1 cellular context compared by ENCODE assay signal in the genomic region with DNA sequence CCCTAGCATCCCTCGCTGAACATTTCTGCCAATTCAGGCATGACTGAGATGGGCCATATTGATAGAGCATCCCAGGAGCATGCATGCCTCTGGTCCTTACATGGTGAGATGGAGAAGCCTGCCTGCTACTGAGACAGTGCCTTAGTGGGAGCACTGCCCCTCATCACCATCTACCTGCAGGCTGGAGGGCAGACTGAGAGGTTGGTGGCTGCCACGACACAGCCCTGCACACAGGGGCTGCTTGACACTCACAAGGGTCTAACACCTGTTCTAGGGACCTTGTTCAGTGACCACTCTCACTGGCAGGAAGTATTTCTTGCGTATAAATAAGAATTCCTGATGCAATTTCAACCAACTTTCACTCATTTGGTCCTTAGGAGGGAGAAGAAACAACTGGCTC.
TF ChIP-seq lines count a peak whose summit lies in the region.

No MANE protein-coding gene starts in this region.

TF ChIP-seq in H1, 55 proteins besides CTCF, POLR2A, EP300 and RAD21:
- no peak for TF ChIP-seq TEAD4 (IDR thresholded peaks at IDR 0.05; ENCODE audit: low read depth, low read length)
- TF ChIP-seq SUZ12 (IDR thresholded peaks at IDR 0.05; ENCODE audit: low read length), result no peak
